Comparison of ENCODE assay signal across 1 cellular context in genomic region chr17:50848039-50848438, GRCh38.
TF ChIP-seq lines count a peak whose summit lies in the region.

No MANE protein-coding gene starts in this region.

TF ChIP-seq in HCT116, 20 proteins besides CTCF, POLR2A, EP300 and RAD21:
- no peak for TF ChIP-seq TCF7L2 (IDR thresholded peaks at IDR 0.05; ENCODE audit: borderline replicate concordance, extremely low read depth, insufficient read depth, insufficient read length)
- TF ChIP-seq MAX (IDR thresholded peaks at IDR 0.05) = no peak
- TF ChIP-seq FOSL1 (IDR thresholded peaks at IDR 0.05; ENCODE audit: low read depth) = no peak
- TF ChIP-seq SRF (IDR thresholded peaks at IDR 0.05; ENCODE audit: low read depth) = no peak
- TF ChIP-seq EZH2 (IDR thresholded peaks at IDR 0.05) = no peak
- no peak for TF ChIP-seq ZBTB33 (IDR thresholded peaks at IDR 0.05; ENCODE audit: extremely low read depth, insufficient replicate concordance, low read length)
- no peak for TF ChIP-seq EZH2phosphoT487 (IDR thresholded peaks at IDR 0.05; ENCODE audit: borderline replicate concordance)
- no peak for TF ChIP-seq ATF3 (IDR thresholded peaks at IDR 0.05)
